Comparison of ENCODE assay signal across 21 cellular contexts in genomic region chr11:364991-365390, GRCh38. TPM values are rescaled to one million over a fixed set of nuclear protein-coding genes. Genes with fewer than 3 reads are reported as not detected.
"Had no signal": no experiment of that assay in that cellular context is flagged by ENCODE, and none has a peak within 500 bp of the region (broad histone marks: within the 10 kb centered on the region; RNA-seq: fewer than 3 reads in every experiment).

No MANE protein-coding gene starts in this region.

- H3K4me3 Mint-ChIP-seq: activated B cell treated with CpG ODN at 0.5 μM for 24 hours; activated CD8-positive, alpha-beta T cell treated with anti-CD3 and anti-CD28 coated beads for 36 hours; activated naive CD4-positive, alpha-beta T cell treated with anti-CD3 and anti-CD28 coated beads for 36 hours; activated naive CD8-positive, alpha-beta T cell treated with anti-CD3 and anti-CD28 coated beads for 36 hours; activated T-cell treated with anti-CD3 and anti-CD28 coated beads, Interleukin-2, amount 50 U/mL, for 72 hours; neural progenitor cell; stimulated activated naive B cell treated with anti-CD40 and anti-IgM and Interleukin-4, amounts not matched to agents 10 μg/mL and 1 μg/mL and 100 μg/mL, for 72 hours; T-helper 2 cell treated with Interferon-gamma antibody and Interleukin-4, amounts not matched to agents 5 μg/mL and 100 μg/mL, for 36 hours had no signal

- H3K9me3 Mint-ChIP-seq: activated B cell treated with CpG ODN at 0.5 μM for 24 hours; activated CD8-positive, alpha-beta T cell treated with anti-CD3 and anti-CD28 coated beads for 36 hours; activated T-cell treated with anti-CD3 and anti-CD28 coated beads, Interleukin-2, amount 50 U/mL, for 72 hours had no signal

- H3K4me3 ChIP-seq: adrenal gland, body of pancreas, cardiac muscle cell, coronary artery, dorsolateral prefrontal cortex, left lung, lung, neural progenitor cell, right lobe of liver, stomach, tibial artery had no signal

- H3K27ac Mint-ChIP-seq: activated B cell treated with CpG ODN at 0.5 μM for 24 hours; activated CD8-positive, alpha-beta T cell treated with anti-CD3 and anti-CD28 coated beads for 36 hours; activated naive CD4-positive, alpha-beta T cell treated with anti-CD3 and anti-CD28 coated beads for 36 hours; activated naive CD8-positive, alpha-beta T cell treated with anti-CD3 and anti-CD28 coated beads for 36 hours; activated T-cell treated with anti-CD3 and anti-CD28 coated beads, Interleukin-2, amount 50 U/mL, for 72 hours; neural progenitor cell; stimulated activated naive B cell treated with anti-CD40 and anti-IgM and Interleukin-4, amounts not matched to agents 10 μg/mL and 1 μg/mL and 100 μg/mL, for 72 hours; T-helper 2 cell treated with Interferon-gamma antibody and Interleukin-4, amounts not matched to agents 5 μg/mL and 100 μg/mL, for 36 hours had no signal

- H3K36me3 ChIP-seq: adrenal gland, cardiac muscle cell, left lung, neural progenitor cell, right lobe of liver, stomach, tibial artery had no signal

- H3K36me3 Mint-ChIP-seq: activated naive CD8-positive, alpha-beta T cell treated with anti-CD3 and anti-CD28 coated beads for 36 hours had no signal

- H3K4me2 ChIP-seq: neural progenitor cell had no signal

- H3K27me3 ChIP-seq: cardiac muscle cell, neural progenitor cell had no signal

- H2AFZ ChIP-seq: neural progenitor cell had no signal

- H3K27ac ChIP-seq: adrenal gland, body of pancreas, cardiac muscle cell, coronary artery, dorsolateral prefrontal cortex, left lung, neural progenitor cell, right lobe of liver, stomach, tibial artery had no signal

- H3K4me1 ChIP-seq: adrenal gland, neural progenitor cell, right lobe of liver had no signal

- DNase-seq: cerebellar nuclear complex had no signal

- H3K9me3 ChIP-seq: adrenal gland, right lobe of liver had no signal

- H3K9ac ChIP-seq: neural progenitor cell had no signal

RNA-seq across cellular contexts. Expression of gene B4GALNT4, which starts 4.3 kb away (rescaled TPM):
- total RNA-seq: activated B cell treated with CpG ODN at 0.5 μM for 24 hours, mesenteric fat pad had no signal

RNA-seq across cellular contexts. Expression of gene PKP3, which starts 29.0 kb away (rescaled TPM):
- total RNA-seq: activated naive CD4-positive, alpha-beta T cell treated with anti-CD3 and anti-CD28 coated beads for 36 hours; activated naive CD8-positive, alpha-beta T cell treated with anti-CD3 and anti-CD28 coated beads for 36 hours; frontal cortex had no signal
